9 cellular contexts compared by ENCODE assay signal in genomic region chr5:42951847-42952411, GRCh38.
A peak's percentile ranks its signal among the peaks of the same experiment; 100 is the strongest.
DNase-seq lines count a peak whose midpoint lies in the region; ATAC-seq, FAIRE-seq and TF ChIP-seq lines count a peak whose summit lies in the region.
"Had no signal": no experiment of that assay in that cellular context is flagged by ENCODE, and none has a peak within 500 bp of the region (broad histone marks: within the 10 kb centered on the region; RNA-seq: fewer than 3 reads in every experiment).

No MANE protein-coding gene starts in this region.

- peaks cover 6 to 28% of the 10 kb centered on the region in 2 experiments; a peak in 2 of 4 replicates for H3K9me3 ChIP-seq in HCT116 (ENCODE audit: control insufficient read depth in 1 of 2, insufficient read depth in 1 of 2, low read depth in 1 of 2, low read length in 2 of 2)

- H3K4me1 Mint-ChIP-seq in mesothelial cell of epicardium, result no peaks in the 10 kb centered on the region

- peaks cover 4% of the 10 kb centered on the region for H3K9me3 Mint-ChIP-seq in mesothelial cell of epicardium

- H3K27me3 Mint-ChIP-seq in mesothelial cell of epicardium (ENCODE audit: low read depth), result no peaks in the 10 kb centered on the region

- no peak overlapping the region for H3K27ac Mint-ChIP-seq in mesothelial cell of epicardium

- H3K79me2 ChIP-seq in HCT116 (ENCODE audit: insufficient read depth, low read length), result no peaks in the 10 kb centered on the region

- intact Hi-C loops in HCT116 (cut with micrococcal nuclease), result no loop called here

- RAD21 ChIA-PET in HCT116 (lab: Charles Lee; ENCODE audit: low non-redundant PET in 1 of 2, low total read pairs in 2 of 2, uncharacterized antibody in 2 of 2, unreplicated experiment in 2 of 2), result no interaction called here

- no peak overlapping the region for H3K4me2 ChIP-seq in HCT116 (ENCODE audit: low read length)

- ATAC-seq in HCT116 (no peak), foreskin keratinocyte (no peak)
- ATAC-seq: Panc1 had no signal

- 0 out of 2 replicates have a peak overlapping the region, but pooled peaks have one; percentile 93 for H3K27ac ChIP-seq in HCT116 (ENCODE audit: low read depth, low read length)
- H3K27ac ChIP-seq in foreskin keratinocyte, result no peak overlapping the region

- peaks cover 16 to 27% of the 10 kb centered on the region in 2 experiments for H3K4me1 ChIP-seq in HCT116 (ENCODE audit: control insufficient read depth in 1 of 2, insufficient read depth in 2 of 2, low read length in 2 of 2)
- peaks cover 2% of the 10 kb centered on the region for H3K4me1 ChIP-seq in foreskin keratinocyte

- no peak overlapping the region for H2AFZ ChIP-seq in HCT116 (ENCODE audit: low read depth, low read length, poor library complexity, severe bottlenecking)

- no peak for TF ChIP-seq CTCF in HCT116 (IDR thresholded peaks at IDR 0.05 in 2 of 3, conservative IDR thresholded peaks at IDR 0.05 in 1 of 3; ENCODE audit: borderline replicate concordance in 1 of 3, insufficient read depth in 1 of 3, low read depth in 2 of 3, low read length in 2 of 3)
- no peak for TF ChIP-seq CTCF in foreskin keratinocyte (conservative IDR thresholded peaks at IDR 0.05)
- no peak for TF ChIP-seq CTCF in mesothelial cell of epicardium (IDR thresholded peaks at IDR 0.05; ENCODE audit: unreplicated experiment)

- no TSS peak for BruUV-seq in HCT116 (replicated peaks; lab: Mats Ljungman, UMichigan)

- no peak overlapping the region for H3K4me3 ChIP-seq in HCT116 (replicated peaks in 1 of 2; ENCODE audit: low read depth in 1 of 2, low read length in 2 of 2)

- H3K9me2 ChIP-seq in HCT116 (ENCODE audit: insufficient read depth), result no peaks in the 10 kb centered on the region

- H3K36me3 ChIP-seq in HCT116 (ENCODE audit: control insufficient read depth in 1 of 2, insufficient read depth in 2 of 2, low read length in 2 of 2), result no peaks in the 10 kb centered on the region; a peak in 1 of 4 replicates

- H4K20me1 ChIP-seq in HCT116 (ENCODE audit: insufficient read depth), result no peaks in the 10 kb centered on the region

- no peak overlapping the region for H3K9ac ChIP-seq in HCT116 (ENCODE audit: low read length)

- TF ChIP-seq POLR2A in GM12891 (IDR thresholded peaks at IDR 0.05; ENCODE audit: low read depth, low read length) (0 out of 2 replicates have a peak, but pooled peaks have one; percentile 32), HCT116 (IDR thresholded peaks at IDR 0.05; ENCODE audit: borderline replicate concordance, extremely low read depth, insufficient read depth, insufficient read length) (no peak)

- CTCF ChIA-PET in HCT116 (lab: Charles Lee), result no interaction called here

- POLR2A ChIA-PET in HCT116 (lab: Charles Lee), result no interaction called here

- peak; percentile 37 for DNase-seq in GM12891 (ENCODE audit: insufficient read length, low spot score)
- DNase-seq in HCT116 (ENCODE audit: low read depth, low spot score), result no peak
- DNase-seq in NCI-H748 treated with DMSO at 0.1 percent for 48 hours (lab: John Stamatoyannopoulos, UW), result peak; percentile 91
- peak; percentile 65 for DNase-seq in activated gamma-delta T cell (lab: John Stamatoyannopoulos, UW)
- DNase-seq in hepatic stellate cell (ENCODE audit: low spot score), result peak; percentile 17
- peak; percentile 25 for DNase-seq in stimulated activated CD8-positive, alpha-beta memory T cell treated with anti-CD3 and anti-CD28 coated beads, Interleukin-12 subunit alpha, Interleukin-12 subunit beta, amount 100 ng/mL, for 4 hours (ENCODE audit: low read depth)
- no peak for DNase-seq in foreskin keratinocyte
- no peak for DNase-seq in mesothelial cell of epicardium (ENCODE audit: low spot score in 2 of 2, unreplicated experiment in 2 of 2)

- H3K4me3 Mint-ChIP-seq in mesothelial cell of epicardium, result no peak overlapping the region

- H3K27me3 ChIP-seq in HCT116 (ENCODE audit: insufficient read depth, low read length) (no peaks in the 10 kb centered on the region), foreskin keratinocyte (no peaks in the 10 kb centered on the region)

- no peaks in the 10 kb centered on the region for H3K36me3 Mint-ChIP-seq in mesothelial cell of epicardium

- FAIRE-seq in GM12891 (lab: Jason Lieb, UNC), result peak; percentile 16

- TF ChIP-seq RAD21 in HCT116 (IDR thresholded peaks at IDR 0.05; ENCODE audit: low read depth), result no peak

TF ChIP-seq in GM12891, 5 proteins besides CTCF, POLR2A, EP300 and RAD21:
- TF ChIP-seq TAF1 (IDR thresholded peaks at IDR 0.05; ENCODE audit: low read depth, low read length), result no peak
- TF ChIP-seq POU2F2 (IDR thresholded peaks at IDR 0.05; ENCODE audit: low read depth, low read length), result no peak
- no peak for TF ChIP-seq SPI1 (IDR thresholded peaks at IDR 0.05; ENCODE audit: low read depth, low read length)
- TF ChIP-seq PAX5 (IDR thresholded peaks at IDR 0.05; ENCODE audit: insufficient read depth, low read length, severe bottlenecking), result no peak
- TF ChIP-seq POLR2AphosphoS5 (IDR thresholded peaks at IDR 0.05; ENCODE audit: low read depth, low read length), result no peak

TF ChIP-seq in HCT116, 20 proteins besides CTCF, POLR2A, EP300 and RAD21:
- no peak for TF ChIP-seq TCF7L2 (IDR thresholded peaks at IDR 0.05; ENCODE audit: borderline replicate concordance, extremely low read depth, insufficient read depth, insufficient read length)
- no peak for TF ChIP-seq JUND (IDR thresholded peaks at IDR 0.05)
- TF ChIP-seq ZNF274 (IDR thresholded peaks at IDR 0.05; ENCODE audit: low read depth, low read length), result no peak
- no peak for TF ChIP-seq ZBTB33 (IDR thresholded peaks at IDR 0.05; ENCODE audit: extremely low read depth, insufficient replicate concordance, low read length)
- no peak for TF ChIP-seq SRF (IDR thresholded peaks at IDR 0.05; ENCODE audit: low read depth)
- no peak for TF ChIP-seq EZH2 (IDR thresholded peaks at IDR 0.05)
- no peak for TF ChIP-seq FOSL1 (IDR thresholded peaks at IDR 0.05; ENCODE audit: low read depth)
- TF ChIP-seq ELF1 (IDR thresholded peaks at IDR 0.05; ENCODE audit: borderline replicate concordance, low read depth), result no peak
- TF ChIP-seq, protein P1, sequence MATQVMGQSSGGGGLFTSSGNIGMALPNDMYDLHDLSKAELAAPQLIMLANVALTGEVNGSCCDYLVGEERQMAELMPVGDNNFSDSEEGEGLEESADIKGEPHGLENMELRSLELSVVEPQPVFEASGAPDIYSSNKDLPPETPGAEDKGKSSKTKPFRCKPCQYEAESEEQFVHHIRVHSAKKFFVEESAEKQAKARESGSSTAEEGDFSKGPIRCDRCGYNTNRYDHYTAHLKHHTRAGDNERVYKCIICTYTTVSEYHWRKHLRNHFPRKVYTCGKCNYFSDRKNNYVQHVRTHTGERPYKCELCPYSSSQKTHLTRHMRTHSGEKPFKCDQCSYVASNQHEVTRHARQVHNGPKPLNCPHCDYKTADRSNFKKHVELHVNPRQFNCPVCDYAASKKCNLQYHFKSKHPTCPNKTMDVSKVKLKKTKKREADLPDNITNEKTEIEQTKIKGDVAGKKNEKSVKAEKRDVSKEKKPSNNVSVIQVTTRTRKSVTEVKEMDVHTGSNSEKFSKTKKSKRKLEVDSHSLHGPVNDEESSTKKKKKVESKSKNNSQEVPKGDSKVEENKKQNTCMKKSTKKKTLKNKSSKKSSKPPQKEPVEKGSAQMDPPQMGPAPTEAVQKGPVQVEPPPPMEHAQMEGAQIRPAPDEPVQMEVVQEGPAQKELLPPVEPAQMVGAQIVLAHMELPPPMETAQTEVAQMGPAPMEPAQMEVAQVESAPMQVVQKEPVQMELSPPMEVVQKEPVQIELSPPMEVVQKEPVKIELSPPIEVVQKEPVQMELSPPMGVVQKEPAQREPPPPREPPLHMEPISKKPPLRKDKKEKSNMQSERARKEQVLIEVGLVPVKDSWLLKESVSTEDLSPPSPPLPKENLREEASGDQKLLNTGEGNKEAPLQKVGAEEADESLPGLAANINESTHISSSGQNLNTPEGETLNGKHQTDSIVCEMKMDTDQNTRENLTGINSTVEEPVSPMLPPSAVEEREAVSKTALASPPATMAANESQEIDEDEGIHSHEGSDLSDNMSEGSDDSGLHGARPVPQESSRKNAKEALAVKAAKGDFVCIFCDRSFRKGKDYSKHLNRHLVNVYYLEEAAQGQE (IDR thresholded peaks at IDR 0.05; ENCODE audit: low read depth), result no peak
- no peak for TF ChIP-seq MAX (IDR thresholded peaks at IDR 0.05)
- no peak for TF ChIP-seq EZH2phosphoT487 (IDR thresholded peaks at IDR 0.05; ENCODE audit: borderline replicate concordance)

Comparison
In these comparisons a context has a peak if more than half of its experiments do, and no peak if none do; other contexts are left out.
1. DNase-seq: peak in GM12891 (single experiment), NCI-H748 treated with DMSO at 0.1 percent for 48 hours (single experiment), activated gamma-delta T cell (single experiment), hepatic stellate cell (single experiment) and stimulated activated CD8-positive, alpha-beta memory T cell treated with anti-CD3 and anti-CD28 coated beads, Interleukin-12 subunit alpha, Interleukin-12 subunit beta, amount 100 ng/mL, for 4 hours (single experiment); none in HCT116 (single experiment), foreskin keratinocyte (0 of 2) and mesothelial cell of epicardium (0 of 2).